In the genomic region with DNA sequence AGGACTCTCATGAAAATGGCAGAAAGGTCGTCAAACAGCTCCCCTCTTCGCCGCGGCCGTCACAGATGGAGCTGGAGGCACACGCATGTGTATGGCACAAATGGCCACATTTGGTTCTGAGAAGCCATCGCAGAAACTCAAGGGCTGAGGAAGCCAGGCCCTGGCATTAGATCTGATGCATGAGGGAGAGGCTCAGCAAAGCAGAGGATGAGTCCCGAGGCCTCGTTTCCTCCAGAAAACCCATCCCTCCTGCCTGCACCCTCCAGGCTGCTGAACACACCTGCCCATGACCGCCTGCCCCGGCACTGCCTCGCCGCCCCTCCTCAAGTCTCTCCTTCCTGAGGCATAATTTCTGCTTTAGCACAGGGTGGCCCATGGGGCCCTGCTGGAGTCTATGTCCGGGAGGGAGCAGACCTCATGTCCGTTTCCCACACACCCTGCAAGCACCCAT, we compare ENCODE assay signal across 18 cellular contexts.
DNase-seq lines count a peak whose midpoint lies in the region; TF ChIP-seq lines count a peak whose summit lies in the region.
"Had no signal": no experiment of that assay in that cellular context is flagged by ENCODE, and none has a peak within 500 bp of the region (broad histone marks: within the 10 kb centered on the region; RNA-seq: fewer than 3 reads in every experiment).

No MANE protein-coding gene starts in this region.

- H3K27ac Mint-ChIP-seq in activated T-helper 2 cell treated with anti-CD3 and anti-CD28 coated beads, Interferon-gamma antibody, Interleukin-2, Interleukin-4, amounts not matched to agents 10 μg/mL and 5 μg/mL and 100 μg/mL, durations not matched to agents 14 hours and 24 hours and 36 hours: no peak overlapping the region
- H3K27ac Mint-ChIP-seq: activated B cell treated with CpG ODN at 0.5 μM for 24 hours; activated T-cell treated with anti-CD3 and anti-CD28 coated beads, Interleukin-2, amount 50 U/mL, for 72 hours; IgD-negative memory B cell; natural killer cell treated with Interleukin-12 subunit alpha and Interleukin-12 subunit beta and Interleukin-15 and Interleukin-18, amount 100 ng/mL, for 72 hours; progenitor cell of endocrine pancreas; stimulated activated effector memory CD8-positive, alpha-beta T cell treated with anti-CD3 and anti-CD28 coated beads, Interleukin-12 subunit alpha, Interleukin-12 subunit beta, amount 100 ng/mL, for 72 hours had no signal

- CTCF ChIA-PET in RWPE1 (lab: Yijun Ruan, JAX): no interaction called here

- no peaks in the 10 kb centered on the region for H3K4me1 Mint-ChIP-seq in activated T-helper 2 cell treated with anti-CD3 and anti-CD28 coated beads, Interferon-gamma antibody, Interleukin-2, Interleukin-4, amounts not matched to agents 10 μg/mL and 5 μg/mL and 100 μg/mL, durations not matched to agents 14 hours and 24 hours and 36 hours (ENCODE audit: low read depth)
- H3K4me1 Mint-ChIP-seq: activated B cell treated with CpG ODN at 0.5 μM for 24 hours had no signal

- peaks cover 4% of the 10 kb centered on the region for H3K9me3 Mint-ChIP-seq in activated T-helper 2 cell treated with anti-CD3 and anti-CD28 coated beads, Interferon-gamma antibody, Interleukin-2, Interleukin-4, amounts not matched to agents 10 μg/mL and 5 μg/mL and 100 μg/mL, durations not matched to agents 14 hours and 24 hours and 36 hours
- H3K9me3 Mint-ChIP-seq: activated B cell treated with CpG ODN at 0.5 μM for 24 hours; activated T-cell treated with anti-CD3 and anti-CD28 coated beads, Interleukin-2, amount 50 U/mL, for 72 hours; IgD-negative memory B cell; natural killer cell treated with Interleukin-12 subunit alpha and Interleukin-12 subunit beta and Interleukin-15 and Interleukin-18, amount 100 ng/mL, for 72 hours; stimulated activated effector memory CD8-positive, alpha-beta T cell treated with anti-CD3 and anti-CD28 coated beads, Interleukin-12 subunit alpha, Interleukin-12 subunit beta, amount 100 ng/mL, for 72 hours had no signal

- no peak overlapping the region for H3K4me3 ChIP-seq in dorsolateral prefrontal cortex
- H3K4me3 ChIP-seq: MG63, SK-N-MC had no signal

- POLR2A ChIA-PET in RWPE1 (lab: Yijun Ruan, JAX; ENCODE audit: low non-redundant PET): no interaction called here

- peaks cover 0 to 12% (median 0%) of the 10 kb centered on the region in 45 donors for H3K27me3 ChIP-seq in dorsolateral prefrontal cortex
- H3K27me3 ChIP-seq: MG63 had no signal

- no peak for DNase-seq in RWPE1 (ENCODE audit: low spot score)
- DNase-seq in dorsolateral prefrontal cortex: peak in 6 of 10 donors; percentile 4 to 32 (median 20)
- DNase-seq in mesenteric fat pad (ENCODE audit: low spot score): peak; percentile 76
- DNase-seq in stimulated activated CD8-positive, alpha-beta memory T cell treated with anti-CD3 and anti-CD28 coated beads, Interleukin-4, amount 100 ng/mL, for 48 hours: peak; percentile 12
- DNase-seq in activated CD4-positive, alpha-beta T cell treated with anti-CD3 and anti-CD28 coated beads for 48 hours: no peak
- no peak for DNase-seq in stimulated activated CD4-positive, alpha-beta T cell treated with anti-CD3 and anti-CD28 coated beads, Interleukin-1b, Interleukin-23, amount 100 ng/mL, for 48 hours
- no peak for DNase-seq in COLO668 (lab: John Stamatoyannopoulos, UW; ENCODE audit: unreplicated experiment)
- DNase-seq in activated T-helper 2 cell treated with anti-CD3 and anti-CD28 coated beads, Interferon-gamma antibody, Interleukin-2, Interleukin-4, amounts not matched to agents 10 μg/mL and 5 μg/mL and 100 μg/mL, durations not matched to agents 14 hours and 24 hours and 36 hours (ENCODE audit: low spot score): no peak
- DNase-seq: activated B cell treated with CpG ODN at 0.5 μM for 24 hours; activated T-cell treated with anti-CD3 and anti-CD28 coated beads, Interleukin-2, amount 50 U/mL, for 72 hours; MG63; NCI-H82; T-helper 9 cell had no signal

- no peaks in the 10 kb centered on the region for H3K36me3 Mint-ChIP-seq in activated T-helper 2 cell treated with anti-CD3 and anti-CD28 coated beads, Interferon-gamma antibody, Interleukin-2, Interleukin-4, amounts not matched to agents 10 μg/mL and 5 μg/mL and 100 μg/mL, durations not matched to agents 14 hours and 24 hours and 36 hours (ENCODE audit: low read depth)
- H3K36me3 Mint-ChIP-seq: IgD-negative memory B cell; stimulated activated effector memory CD8-positive, alpha-beta T cell treated with anti-CD3 and anti-CD28 coated beads, Interleukin-12 subunit alpha, Interleukin-12 subunit beta, amount 100 ng/mL, for 72 hours had no signal

- H3K27ac ChIP-seq in RWPE1 (peak overlapping the region; percentile 62; the same call in 1 of the 2 replicates), dorsolateral prefrontal cortex (no peak overlapping the region)
- H3K27ac ChIP-seq: SK-N-MC had no signal

- peaks cover 5% of the 10 kb centered on the region for H3K27me3 Mint-ChIP-seq in activated T-helper 2 cell treated with anti-CD3 and anti-CD28 coated beads, Interferon-gamma antibody, Interleukin-2, Interleukin-4, amounts not matched to agents 10 μg/mL and 5 μg/mL and 100 μg/mL, durations not matched to agents 14 hours and 24 hours and 36 hours (ENCODE audit: low read depth)

- TF ChIP-seq CTCF in RWPE1 (conservative IDR thresholded peaks at IDR 0.05; ENCODE audit: low read depth): no peak
- TF ChIP-seq CTCF in dorsolateral prefrontal cortex (IDR thresholded peaks at IDR 0.05 in 54 of 56, conservative IDR thresholded peaks at IDR 0.05 in 2 of 56; ENCODE audit: low read depth in 1 of 56, partially characterized antibody in 56 of 56): no peak

- H3K4me3 Mint-ChIP-seq in activated T-helper 2 cell treated with anti-CD3 and anti-CD28 coated beads, Interferon-gamma antibody, Interleukin-2, Interleukin-4, amounts not matched to agents 10 μg/mL and 5 μg/mL and 100 μg/mL, durations not matched to agents 14 hours and 24 hours and 36 hours (ENCODE audit: low read depth): no peak overlapping the region
- H3K4me3 Mint-ChIP-seq: activated B cell treated with CpG ODN at 0.5 μM for 24 hours; activated T-cell treated with anti-CD3 and anti-CD28 coated beads, Interleukin-2, amount 50 U/mL, for 72 hours; IgD-negative memory B cell; natural killer cell treated with Interleukin-12 subunit alpha and Interleukin-12 subunit beta and Interleukin-15 and Interleukin-18, amount 100 ng/mL, for 72 hours; stimulated activated effector memory CD8-positive, alpha-beta T cell treated with anti-CD3 and anti-CD28 coated beads, Interleukin-12 subunit alpha, Interleukin-12 subunit beta, amount 100 ng/mL, for 72 hours had no signal

- intact Hi-C loops in dorsolateral prefrontal cortex (cut with DNase I): no loop called here
- intact Hi-C loops in activated T-helper 2 cell treated with anti-CD3 and anti-CD28 coated beads, Interferon-gamma antibody, Interleukin-2, Interleukin-4, amounts not matched to agents 10 μg/mL and 5 μg/mL and 100 μg/mL, durations not matched to agents 14 hours and 24 hours and 36 hours (cut with micrococcal nuclease): no loop called here

Comparison
In these comparisons a context has a peak if more than half of its experiments do, and no peak if none do; other contexts are left out.
1. DNase-seq: peak in dorsolateral prefrontal cortex (6 of 10), mesenteric fat pad (single experiment) and stimulated activated CD8-positive, alpha-beta memory T cell treated with anti-CD3 and anti-CD28 coated beads, Interleukin-4, amount 100 ng/mL, for 48 hours (single experiment); none in RWPE1 (single experiment), activated CD4-positive, alpha-beta T cell treated with anti-CD3 and anti-CD28 coated beads for 48 hours (single experiment), stimulated activated CD4-positive, alpha-beta T cell treated with anti-CD3 and anti-CD28 coated beads, Interleukin-1b, Interleukin-23, amount 100 ng/mL, for 48 hours (single experiment), COLO668 (single experiment) and activated T-helper 2 cell treated with anti-CD3 and anti-CD28 coated beads, Interferon-gamma antibody, Interleukin-2, Interleukin-4, amounts not matched to agents 10 μg/mL and 5 μg/mL and 100 μg/mL, durations not matched to agents 14 hours and 24 hours and 36 hours (single experiment).